Comparison of ENCODE assay signal across 8 cellular contexts in genomic region chr6:34756513-34756856, GRCh38. TPM values are rescaled to one million over a fixed set of nuclear protein-coding genes. Genes with fewer than 3 reads are reported as not detected.
DNase-seq lines count a peak whose midpoint lies in the region; ATAC-seq and TF ChIP-seq lines count a peak whose summit lies in the region.
"Not testable (repeated sequence)": the region's sequence is repeated elsewhere in the genome, so short reads cannot be mapped to it uniquely, and the experiment has no call there.

No MANE protein-coding gene starts in this region.

- peaks cover 32% of the 10 kb centered on the region for H3K36me3 ChIP-seq in DOHH2 (ENCODE audit: control insufficient read depth, low read length)
- not testable (repeated sequence) for H3K36me3 ChIP-seq in IMR-90 (ENCODE audit: control insufficient read depth, insufficient read depth, low read length); breast epithelium

- WGBS in IMR-90 (ENCODE audit: extremely low coverage in 2 of 2, insufficient read length in 1 of 2), 2 experiments: 38% methylated on average over 8 of the region's 17 CpGs; no CpG with 5 or more reads in 1 of the 2 experiments
- 28% methylated on average over 17 of the region's 17 CpGs for WGBS in right cardiac atrium

- H3K36me3 Mint-ChIP-seq in WTC11; osteocyte (ENCODE audit: unreplicated experiment): not testable (repeated sequence)

- not testable (repeated sequence) for ATAC-seq in IMR-90 (ENCODE audit: low read depth)
- peak; percentile 11 for ATAC-seq in WTC11
- peak; percentile 21 to 29 for ATAC-seq in right cardiac atrium

- H4K8ac ChIP-seq in IMR-90 (ENCODE audit: low read depth in 2 of 2, low read length in 2 of 2): peak overlapping the region; percentile 82 to 96

- peak overlapping the region; percentile 89 for H3K27ac ChIP-seq in DOHH2 (ENCODE audit: low read depth, low read length)
- H3K27ac ChIP-seq in IMR-90 (ENCODE audit: insufficient read depth, low read length): peak overlapping the region; percentile 76
- H3K27ac ChIP-seq in breast epithelium: peak overlapping the region; percentile 95 to 97
- peak overlapping the region; percentile 80 for H3K27ac ChIP-seq in right cardiac atrium (ENCODE audit: low read length)
- peak overlapping the region; percentile 86 for H3K27ac ChIP-seq in substantia nigra (ENCODE audit: low read depth, low read length, poor library complexity, severe bottlenecking)

- intact Hi-C loops in IMR-90 (cut with micrococcal nuclease) (loop anchor here (2.0 kb wide), 2 partner anchors 60 to 100 kb away; partner anchors contain the start of gene ILRUN), breast epithelium (cut with DNase I; ENCODE audit: low total_unique reads) (loop anchor here (5.0 kb wide), 1 partner anchor 246 kb away; no protein-coding TSS in a partner anchor), right cardiac atrium (cut with DNase I) (loop anchor here in 1 of 4 donors (10.0 kb wide), 1 partner anchor 62 kb away; the partner anchor contains the start of gene ILRUN)

- peak overlapping the region; percentile 88 for H3K27ac Mint-ChIP-seq in WTC11
- H3K27ac Mint-ChIP-seq in osteocyte (ENCODE audit: unreplicated experiment): not testable (repeated sequence)

- peak overlapping the region; percentile 78 for H3K4me3 ChIP-seq in DOHH2 (ENCODE audit: low read length)
- H3K4me3 ChIP-seq in IMR-90 (ENCODE audit: insufficient read depth, low read depth, low read length): peak overlapping the region; percentile 53
- H3K4me3 ChIP-seq in breast epithelium: peak overlapping the region; percentile 69 to 78 (median 76)
- peak overlapping the region; percentile 67 for H3K4me3 ChIP-seq in right cardiac atrium (ENCODE audit: low read length)

- not testable (repeated sequence) for H2BK15ac ChIP-seq in IMR-90 (ENCODE audit: low read depth, low read length)

- H3K9me2 ChIP-seq in DOHH2 (replicated peaks; ENCODE audit: control insufficient read depth, low read length): not testable (repeated sequence)

- peaks cover 22% of the 10 kb centered on the region for H3K4me1 ChIP-seq in DOHH2 (ENCODE audit: control insufficient read depth, low read length)
- not testable (repeated sequence) for H3K4me1 ChIP-seq in IMR-90 (ENCODE audit: control insufficient read depth, insufficient read depth, low read length); breast epithelium; right cardiac atrium (ENCODE audit: control insufficient read depth, insufficient read depth, low read length)

- not testable (repeated sequence) for H3K18ac ChIP-seq in IMR-90 (ENCODE audit: low read depth, low read length)

- not testable (repeated sequence) for H4K20me1 ChIP-seq in DOHH2 (ENCODE audit: control insufficient read depth, insufficient read depth, low read depth, low read length); IMR-90 (ENCODE audit: insufficient read depth, low read length)

- not testable (repeated sequence) for H3K23ac ChIP-seq in IMR-90 (ENCODE audit: low read depth, low read length)

- BruUV-seq in IMR-90 (replicated peaks; lab: Mats Ljungman, UMichigan): not testable (repeated sequence)

- peak overlapping the region; percentile 42 for H2AK9ac ChIP-seq in IMR-90 (replicated peaks; ENCODE audit: low read depth, low read length, poor library complexity)

- not testable (repeated sequence) for H3K56ac ChIP-seq in IMR-90 (ENCODE audit: extremely low read depth, insufficient read depth, low read length)

- not testable (repeated sequence) for H3K9ac ChIP-seq in IMR-90 (ENCODE audit: low read depth, low read length)

- H3K4me3 Mint-ChIP-seq in WTC11; osteocyte (ENCODE audit: unreplicated experiment): not testable (repeated sequence)

- POLR2A ChIA-PET in IMR-90 (lab: Charles Lee; ENCODE audit: unreplicated experiment) (interaction anchor here (1.0 to 1.1 kb wide), 2 partner anchors 8 to 100 kb away, joined by 3 read pairs; no protein-coding TSS in a partner anchor), WTC11 (lab: Charles Lee) (interaction anchor here (0.8 to 1.1 kb wide), 3 partner anchors 35 to 131 kb away, joined by 3 to 10 read pairs (median 4); partner anchors contain the start of genes BLTP3A and TAF11)

- H3K4me1 Mint-ChIP-seq in WTC11; osteocyte (ENCODE audit: unreplicated experiment): not testable (repeated sequence)

- H3F3A ChIP-seq in DOHH2 (ENCODE audit: control insufficient read depth, insufficient read depth): not testable (repeated sequence)

- not testable (repeated sequence) for H2BK20ac ChIP-seq in IMR-90 (ENCODE audit: low read depth, low read length)

- TF ChIP-seq RAD21 in IMR-90 (IDR thresholded peaks at IDR 0.05; ENCODE audit: low read length): not testable (repeated sequence)

- not testable (repeated sequence) for H3K9me3 ChIP-seq in DOHH2 (ENCODE audit: control insufficient read depth, insufficient read depth, low read length); IMR-90 (ENCODE audit: control insufficient read depth, insufficient read depth, low read length); breast epithelium; right cardiac atrium (ENCODE audit: control insufficient read depth, low read length)

- peak overlapping the region; percentile 94 for H3K4me2 ChIP-seq in DOHH2 (ENCODE audit: low read length)
- H3K4me2 ChIP-seq in IMR-90 (ENCODE audit: low read depth, low read length): peak overlapping the region; percentile 58

- in situ Hi-C loops in IMR-90 (cut with MboI; ENCODE audit: low sequenced_read_pairs): not testable (repeated sequence)

- H3K9me3 Mint-ChIP-seq in WTC11; osteocyte (ENCODE audit: unreplicated experiment): not testable (repeated sequence)

- H3K4ac ChIP-seq in IMR-90 (ENCODE audit: low read depth, low read length): peak overlapping the region; percentile 73; the same call in 1 of the 2 replicates

- H2AFZ ChIP-seq in IMR-90 (replicated peaks; ENCODE audit: low read length, poor library complexity): peak overlapping the region; percentile 96

- H4K5ac ChIP-seq in IMR-90 (ENCODE audit: low read depth, low read length): peak overlapping the region; percentile 66

- TF ChIP-seq POLR2A in IMR-90 (IDR thresholded peaks at IDR 0.05; ENCODE audit: low read depth, low read length); breast epithelium (IDR thresholded peaks at IDR 0.05): not testable (repeated sequence)

- H3K27me3 Mint-ChIP-seq in WTC11 (ENCODE audit: low read depth); osteocyte (ENCODE audit: unreplicated experiment): not testable (repeated sequence)

- H2BK5ac ChIP-seq in IMR-90 (ENCODE audit: low read depth, low read length, poor library complexity, severe bottlenecking): peak overlapping the region; percentile 89

- H4K91ac ChIP-seq in IMR-90 (ENCODE audit: insufficient read depth, low read depth, low read length): peak overlapping the region; percentile 87

- peak overlapping the region; percentile 88 for H2AK5ac ChIP-seq in IMR-90 (ENCODE audit: low read depth, low read length)

- peaks cover 43% of the 10 kb centered on the region for H3K79me2 ChIP-seq in DOHH2 (ENCODE audit: control insufficient read depth, low read length)

- peaks cover 7 to 28% of the 10 kb centered on the region in 2 experiments for H3K79me1 ChIP-seq in IMR-90 (ENCODE audit: low read depth in 1 of 2, low read length in 2 of 2)

- not testable (repeated sequence) for H3K27me3 ChIP-seq in DOHH2 (ENCODE audit: control insufficient read depth, low read length); IMR-90 (ENCODE audit: control insufficient read depth, insufficient read depth, low read length); breast epithelium; right cardiac atrium (ENCODE audit: control insufficient read depth, insufficient read depth)

- dilution Hi-C loops in IMR-90 (cut with HindIII; ENCODE audit: low sequenced_read_pairs, unreplicated experiment): not testable (repeated sequence)

- H3K9me1 ChIP-seq in IMR-90 (ENCODE audit: insufficient read depth, low read length): not testable (repeated sequence)

- H2BK120ac ChIP-seq in IMR-90 (ENCODE audit: low read depth, low read length): not testable (repeated sequence)

- H3K14ac ChIP-seq in IMR-90 (replicated peaks; ENCODE audit: low read depth, low read length): 0 out of 2 replicates have a peak overlapping the region, but pooled peaks have one; percentile 58

- DNase-seq in IMR-90 (peak; percentile 8), NCI-H748 treated with DMSO at 0.1 percent for 48 hours (lab: John Stamatoyannopoulos, UW) (peak; percentile 8), WTC11 (ENCODE audit: low spot score) (peak; percentile 24), substantia nigra (lab: John Stamatoyannopoulos, UW) (peak in 2 of 49 donors; percentile 18 to 20)
- not testable (repeated sequence) for DNase-seq in breast epithelium (ENCODE audit: low spot score in 2 of 2); right cardiac atrium; osteocyte (ENCODE audit: extremely low spot score, unreplicated experiment)

- TF ChIP-seq CTCF in DOHH2 (IDR thresholded peaks at IDR 0.05; ENCODE audit: low read depth, low read length, poor library complexity, severe bottlenecking) (peak; percentile 69), IMR-90 (conservative IDR thresholded peaks at IDR 0.05; ENCODE audit: low read depth, low read length) (0 out of 2 replicates have a peak, but pooled peaks have one; percentile 15), breast epithelium (IDR thresholded peaks at IDR 0.05) (peak in 2 of 3 donors; percentile 38 to 45), osteocyte (IDR thresholded peaks at IDR 0.05) (peak; percentile 44)
- not testable (repeated sequence) for TF ChIP-seq CTCF in WTC11 (IDR thresholded peaks at IDR 0.05)

- CTCF ChIA-PET in IMR-90 (lab: Yijun Ruan, JAX): interaction anchor here (0.6 kb wide), 2 partner anchors 84 to 330 kb away, joined by 3 read pairs; partner anchors contain the start of gene RPS10
- CTCF ChIA-PET in WTC11 (lab: Charles Lee): interaction anchor here (0.6 to 1.7 kb wide), 5 partner anchors 11 to 290 kb away, joined by 3 to 10 read pairs (median 4); partner anchors contain the start of genes ILRUN, PACSIN1 and TAF11

RNA-seq across cellular contexts. Expression of gene SNRPC, which starts 0.8 kb away (rescaled TPM):
- total RNA-seq in IMR-90 (2012; rRNA removed) (84.8 and 87.5 TPM in 2 replicates), WTC11 (2021) (182 to 194 TPM (median 191 TPM) in 3 replicates), breast epithelium (10 to 100 TPM; 50.1 to 64.2 (median 58.0) TPM), right cardiac atrium (100 to 1,000 TPM in 3 of 4 donors, 10 to 100 TPM in 1; 88.3 to 155 (median 120) TPM), osteocyte (85.2 and 88.6 TPM in 2 replicates)
- polyA plus RNA-seq in IMR-90 (2012; rRNA removed) (343 and 345 TPM in 2 replicates), right cardiac atrium (236 TPM)
- polyA plus RNA-seq in IMR-90 (2012; cell fraction: cytosol; rRNA removed): 212 and 293 TPM in 2 replicates
- 80.3 and 130 TPM in 2 replicates for polyA plus RNA-seq in IMR-90 (2012; cell fraction: nucleus; rRNA removed; ENCODE audit: low replicate concordance)

RNA-seq across cellular contexts. Expression of gene BLTP3A, which starts 35.4 kb away (rescaled TPM):
- total RNA-seq in IMR-90 (2012; rRNA removed): 4.2 and 4.7 TPM in 2 replicates
- polyA plus RNA-seq in IMR-90 (2012; rRNA removed): 3.0 and 3.1 TPM in 2 replicates
- polyA plus RNA-seq in IMR-90 (2012; cell fraction: cytosol; rRNA removed): 1.6 and 1.9 TPM in 2 replicates
- polyA plus RNA-seq in IMR-90 (2012; cell fraction: nucleus; rRNA removed; ENCODE audit: low replicate concordance): 1.9 and 3.6 TPM in 2 replicates
- total RNA-seq in WTC11 (2021): 17.2 to 18.7 TPM (median 17.8 TPM) in 3 replicates
- total RNA-seq in breast epithelium: 10 to 100 TPM; 10.5 to 13.5 (median 12.2) TPM
- total RNA-seq in right cardiac atrium: 10 to 100 TPM; 13.0 to 18.8 (median 17.5) TPM
- 4.4 TPM for polyA plus RNA-seq in right cardiac atrium
- total RNA-seq in osteocyte: 18.4 and 20.0 TPM in 2 replicates

RNA-seq across cellular contexts. Expression of gene ILRUN, which starts 59.9 kb away (rescaled TPM):
- total RNA-seq in IMR-90 (2012; rRNA removed): 29.9 and 32.2 TPM in 2 replicates
- 25.4 and 26.0 TPM in 2 replicates for polyA plus RNA-seq in IMR-90 (2012; rRNA removed)
- 16.3 and 17.2 TPM in 2 replicates for polyA plus RNA-seq in IMR-90 (2012; cell fraction: cytosol; rRNA removed)
- 9.8 and 15.3 TPM in 2 replicates for polyA plus RNA-seq in IMR-90 (2012; cell fraction: nucleus; rRNA removed; ENCODE audit: low replicate concordance)
- 60.4 to 75.5 TPM (median 63.9 TPM) in 3 replicates for total RNA-seq in WTC11 (2021)
- total RNA-seq in breast epithelium: 10 to 100 TPM; 58.3 to 87.1 (median 63.7) TPM
- total RNA-seq in right cardiac atrium: 100 to 1,000 TPM; 120 to 150 (median 134) TPM
- 116 TPM for polyA plus RNA-seq in right cardiac atrium
- 47.3 and 50.2 TPM in 2 replicates for total RNA-seq in osteocyte
